In the genomic region with DNA sequence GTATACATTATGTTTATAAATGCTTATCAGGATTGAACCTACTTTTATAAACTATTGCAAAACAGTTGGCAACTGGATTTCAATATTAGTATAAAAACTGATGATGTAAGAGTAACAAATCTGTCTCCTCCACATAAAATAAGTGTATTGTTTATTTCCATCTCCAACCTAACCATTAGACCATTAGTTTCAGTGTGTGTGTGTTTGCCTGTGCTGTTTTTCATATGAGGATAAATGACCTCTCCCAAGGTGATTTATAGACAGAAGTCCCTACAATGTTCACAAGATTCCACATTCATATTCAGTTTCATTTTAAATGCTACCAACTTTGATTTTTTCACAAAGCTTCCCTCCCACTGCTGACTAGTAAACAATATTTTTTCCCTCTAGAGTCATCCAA, we compare ENCODE assay signal across 25 cellular contexts.
"Had no signal": no experiment of that assay in that cellular context is flagged by ENCODE, and none has a peak within 500 bp of the region (broad histone marks: within the 10 kb centered on the region; RNA-seq: fewer than 3 reads in every experiment).

No MANE protein-coding gene starts in this region.

- H3K27ac ChIP-seq: colonic mucosa, epithelial cell of prostate, esophagus squamous epithelium, gastrocnemius medialis, heart right ventricle, left lung had no signal

- H3K36me3 ChIP-seq: colonic mucosa, esophagus squamous epithelium, gastrocnemius medialis, heart right ventricle, left lung had no signal

- H3K36me3 Mint-ChIP-seq: memory B cell; naive thymus-derived CD4-positive, alpha-beta T cell had no signal

- H3K9me3 Mint-ChIP-seq: dendritic cell treated with granulocyte-macrophage colony-stimulating factor and Interleukin-4, amounts not matched to agents 40 ng/mL and 50 ng/mL, for 4 days; endodermal cell; memory B cell had no signal

- H3K4me3 Mint-ChIP-seq: dendritic cell treated with granulocyte-macrophage colony-stimulating factor and Interleukin-4, amounts not matched to agents 40 ng/mL and 50 ng/mL, for 4 days; effector memory CD8-positive, alpha-beta T cell; endodermal cell; memory B cell; naive thymus-derived CD4-positive, alpha-beta T cell had no signal

- H3K4me1 Mint-ChIP-seq: memory B cell; naive thymus-derived CD4-positive, alpha-beta T cell had no signal

- H3K4me3 ChIP-seq: colonic mucosa, esophagus squamous epithelium, gastrocnemius medialis, heart right ventricle, left lung, lung had no signal

- H3K27me3 ChIP-seq: colonic mucosa, esophagus squamous epithelium, gastrocnemius medialis, heart right ventricle, left lung had no signal

- DNase-seq: colonic mucosa; cortex of kidney; effector CD8-positive, alpha-beta T cell; effector memory CD8-positive, alpha-beta T cell; endodermal cell; erythroblast; esophagus squamous epithelium; foreskin fibroblast; foreskin melanocyte; gastrocnemius medialis; glutamatergic neuron; head of caudate nucleus; heart right ventricle; hippocampal formation; left cardiac atrium; left lung; left ventricle myocardium superior; mammary epithelial cell; mesendoderm; midbrain; naive thymus-derived CD4-positive, alpha-beta T cell had no signal

- H3K4me1 ChIP-seq: colonic mucosa, esophagus squamous epithelium, gastrocnemius medialis, left lung had no signal

- H3K27me3 Mint-ChIP-seq: dendritic cell treated with granulocyte-macrophage colony-stimulating factor and Interleukin-4, amounts not matched to agents 40 ng/mL and 50 ng/mL, for 4 days; effector memory CD8-positive, alpha-beta T cell; memory B cell; naive thymus-derived CD4-positive, alpha-beta T cell had no signal

- H3K27ac Mint-ChIP-seq: dendritic cell treated with granulocyte-macrophage colony-stimulating factor and Interleukin-4, amounts not matched to agents 40 ng/mL and 50 ng/mL, for 4 days; effector memory CD8-positive, alpha-beta T cell; endodermal cell; memory B cell; naive thymus-derived CD4-positive, alpha-beta T cell had no signal

- H3K9me3 ChIP-seq: colonic mucosa, esophagus squamous epithelium, gastrocnemius medialis, heart right ventricle, left lung had no signal
